In the genomic region with DNA sequence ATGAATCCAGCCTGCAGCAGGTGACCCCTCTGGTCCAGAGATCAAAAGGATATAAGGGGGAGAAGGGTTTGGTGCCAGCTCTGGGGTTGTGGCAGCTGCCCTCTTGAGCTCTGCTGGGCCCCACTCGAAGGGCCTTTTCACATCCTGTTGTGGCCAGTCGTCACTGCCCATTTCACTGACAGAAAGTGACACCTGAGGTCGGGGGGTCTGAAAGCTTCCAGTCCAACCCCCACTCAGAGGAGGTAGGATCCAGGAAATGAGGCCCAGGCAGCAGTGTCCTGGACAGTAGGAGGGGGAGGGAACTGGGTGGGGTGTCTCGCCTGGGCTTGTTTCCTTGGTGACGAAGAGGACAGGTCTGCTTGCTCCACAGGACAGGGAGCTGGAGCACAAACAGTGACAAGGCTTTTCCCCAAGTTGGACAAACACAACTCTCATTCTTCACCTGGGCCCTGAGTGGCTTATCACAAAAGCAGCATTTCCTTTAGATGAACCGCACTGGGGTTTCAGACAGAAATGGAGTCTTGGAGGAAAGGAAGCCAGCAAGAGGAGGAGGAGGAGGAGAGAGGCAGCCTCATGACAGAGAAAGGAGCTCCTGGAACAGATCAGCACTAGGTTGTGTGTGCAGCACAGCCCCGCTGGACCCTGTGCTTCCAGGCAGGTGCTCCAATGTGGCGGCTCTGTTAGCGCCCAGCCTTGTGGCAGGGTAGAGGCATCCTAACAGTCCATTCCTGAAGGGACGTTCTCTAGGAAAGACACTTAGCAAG, we compare ENCODE assay signal across 14 cellular contexts. TPM values are rescaled to one million over a fixed set of nuclear protein-coding genes. Genes with fewer than 3 reads are reported as not detected.
DNase-seq lines count a peak whose midpoint lies in the region; ATAC-seq and TF ChIP-seq lines count a peak whose summit lies in the region.
"Had no signal": no experiment of that assay in that cellular context is flagged by ENCODE, and none has a peak within 500 bp of the region (broad histone marks: within the 10 kb centered on the region; RNA-seq: fewer than 3 reads in every experiment).

No MANE protein-coding gene starts in this region.

- TF ChIP-seq CTCF in SK-N-SH (IDR thresholded peaks at IDR 0.05), result no peak
- TF ChIP-seq CTCF in hepatocyte (IDR thresholded peaks at IDR 0.05; ENCODE audit: poor library complexity), result no peak
- no peak for TF ChIP-seq CTCF in upper lobe of left lung (IDR thresholded peaks at IDR 0.05)

- TF ChIP-seq EP300 in SK-N-SH (IDR thresholded peaks at IDR 0.05; ENCODE audit: borderline replicate concordance in 1 of 2, low read depth in 1 of 2, low read length in 1 of 2) (no peak), upper lobe of left lung (IDR thresholded peaks at IDR 0.05) (no peak)

- H3K9me2 ChIP-seq in SK-N-SH (no peaks in the 10 kb centered on the region), hepatocyte (replicated peaks; ENCODE audit: insufficient read depth) (no peaks in the 10 kb centered on the region)

- H2AFZ ChIP-seq in SK-N-SH (ENCODE audit: low read depth) (no peak overlapping the region), hepatocyte (no peak overlapping the region)

- DNase-seq in activated naive CD8-positive, alpha-beta T cell treated with anti-CD3 and anti-CD28 coated beads, Interleukin-2, amount 10 ng/mL, durations not matched to agents 7 days and 5 days, result no peak
- DNase-seq in activated naive CD8-positive, alpha-beta T cell treated with anti-CD3 and anti-CD28 coated beads for 36 hours, result no peak
- DNase-seq in SK-N-SH, result peak; percentile 41
- peak; percentile 78 for DNase-seq in hepatocyte (ENCODE audit: low spot score)
- DNase-seq in upper lobe of left lung, result peak in 1 of 2 donors; percentile 70
- no peak for DNase-seq in NCI-H146 (lab: John Stamatoyannopoulos, UW)
- no peak for DNase-seq in G401 (ENCODE audit: low spot score)
- DNase-seq in H7, result no peak
- DNase-seq: activated gamma-delta T cell treated with Interleukin-2 at 50 U/mL for 16 hours, AML-193, NCI-H1092 treated with DMSO at 0.1 percent for 48 hours, PC-3 had no signal

- H3K36me3 Mint-ChIP-seq in activated naive CD8-positive, alpha-beta T cell treated with anti-CD3 and anti-CD28 coated beads, Interleukin-2, amount 10 ng/mL, durations not matched to agents 7 days and 5 days, result no peaks in the 10 kb centered on the region
- peaks cover 2% of the 10 kb centered on the region for H3K36me3 Mint-ChIP-seq in activated naive CD8-positive, alpha-beta T cell treated with anti-CD3 and anti-CD28 coated beads for 36 hours

- H3K4me1 ChIP-seq in SK-N-SH (ENCODE audit: control insufficient read depth in 1 of 2, insufficient read depth in 2 of 2, low read depth in 1 of 2, low read length in 1 of 2) (peaks cover 3 to 32% of the 10 kb centered on the region in 2 experiments; a peak in 2 of 4 replicates), hepatocyte (ENCODE audit: insufficient read depth) (peaks cover 27% of the 10 kb centered on the region), upper lobe of left lung (peaks cover 17 to 26% (median 24%) of the 10 kb centered on the region in 4 donors)
- H3K4me1 ChIP-seq: right lobe of liver had no signal

- H3K27ac ChIP-seq in SK-N-SH (ENCODE audit: low read depth in 2 of 2, low read length in 1 of 2) (peak overlapping the region in 1 of 2 experiments; percentile 80; a peak in 1 of 4 replicates), hepatocyte (peak overlapping the region; percentile 91), upper lobe of left lung (peak overlapping the region; percentile 61 to 81 (median 75))
- H3K27ac ChIP-seq: right lobe of liver had no signal

- H3K4me3 ChIP-seq in SK-N-SH (ENCODE audit: low read depth in 2 of 2, low read length in 1 of 2), result no peak overlapping the region
- no peak overlapping the region for H3K4me3 ChIP-seq in hepatocyte
- no peak overlapping the region for H3K4me3 ChIP-seq in upper lobe of left lung
- H3K4me3 ChIP-seq in H7 (ENCODE audit: insufficient read depth, low read depth, low read length), result no peak overlapping the region
- H3K4me3 ChIP-seq: right lobe of liver had no signal

- no peak overlapping the region for H3K4me2 ChIP-seq in SK-N-SH
- peak overlapping the region; percentile 50 for H3K4me2 ChIP-seq in hepatocyte

- H3K27me3 ChIP-seq in SK-N-SH (ENCODE audit: insufficient read depth) (no peaks in the 10 kb centered on the region), hepatocyte (no peaks in the 10 kb centered on the region), upper lobe of left lung (no peaks in the 10 kb centered on the region), H7 (ENCODE audit: control insufficient read depth, insufficient read depth, low read length) (no peaks in the 10 kb centered on the region)
- H3K27me3 ChIP-seq: right lobe of liver had no signal

- CTCF ChIA-PET in SK-N-SH (lab: Yijun Ruan, JAX), result interaction anchor here (0.7 to 2.8 kb wide), 12 partner anchors 8 to 741 kb away, joined by 3 to 19 read pairs (median 3); partner anchors contain the start of genes BYSL, MED20, TFEB and TOMM6

- POLR2A ChIA-PET in activated naive CD8-positive, alpha-beta T cell treated with anti-CD3 and anti-CD28 coated beads, Interleukin-2, amount 10 ng/mL, durations not matched to agents 7 days and 5 days (lab: Charles Lee), result interaction anchor here (0.9 to 1.2 kb wide), 3 partner anchors 34 to 53 kb away, joined by 3 to 4 read pairs (median 3); no protein-coding TSS in a partner anchor
- POLR2A ChIA-PET in SK-N-SH (lab: Yijun Ruan, JAX), result interaction anchor here (1.4 to 1.9 kb wide), 2 partner anchors 9 to 35 kb away, joined by 4 to 6 read pairs; no protein-coding TSS in a partner anchor

- no peak for TF ChIP-seq POLR2A in upper lobe of left lung (IDR thresholded peaks at IDR 0.05)

- peaks cover 0 to 24% of the 10 kb centered on the region in 2 experiments for H3K36me3 ChIP-seq in SK-N-SH (replicated peaks in 1 of 2; ENCODE audit: control insufficient read depth in 1 of 2, insufficient read depth in 2 of 2, low read length in 1 of 2)
- no peaks in the 10 kb centered on the region for H3K36me3 ChIP-seq in hepatocyte (replicated peaks; ENCODE audit: insufficient read depth, low read depth)
- H3K36me3 ChIP-seq in upper lobe of left lung, result peaks cover 9 to 40% (median 33%) of the 10 kb centered on the region in 4 donors
- H3K36me3 ChIP-seq in H7 (replicated peaks; ENCODE audit: control insufficient read depth, insufficient read depth, low read length), result no peaks in the 10 kb centered on the region; the same call in none of the 2 replicates

- peak overlapping the region; percentile 68 for H3K27ac Mint-ChIP-seq in activated naive CD8-positive, alpha-beta T cell treated with anti-CD3 and anti-CD28 coated beads, Interleukin-2, amount 10 ng/mL, durations not matched to agents 7 days and 5 days
- H3K27ac Mint-ChIP-seq in activated naive CD8-positive, alpha-beta T cell treated with anti-CD3 and anti-CD28 coated beads for 36 hours, result no peak overlapping the region

- H3K9ac ChIP-seq in SK-N-SH, result no peak overlapping the region

- peaks cover 15% of the 10 kb centered on the region for H3K4me1 Mint-ChIP-seq in activated naive CD8-positive, alpha-beta T cell treated with anti-CD3 and anti-CD28 coated beads, Interleukin-2, amount 10 ng/mL, durations not matched to agents 7 days and 5 days
- H3K4me1 Mint-ChIP-seq in activated naive CD8-positive, alpha-beta T cell treated with anti-CD3 and anti-CD28 coated beads for 36 hours, result peaks cover 11% of the 10 kb centered on the region

- TF ChIP-seq RAD21 in SK-N-SH (IDR thresholded peaks at IDR 0.05; ENCODE audit: low read length), result no peak

- H3K79me2 ChIP-seq in SK-N-SH (ENCODE audit: insufficient read depth) (no peaks in the 10 kb centered on the region), hepatocyte (no peaks in the 10 kb centered on the region)

- H3K27me3 Mint-ChIP-seq in activated naive CD8-positive, alpha-beta T cell treated with anti-CD3 and anti-CD28 coated beads, Interleukin-2, amount 10 ng/mL, durations not matched to agents 7 days and 5 days, result peaks cover 3% of the 10 kb centered on the region
- H3K27me3 Mint-ChIP-seq in activated naive CD8-positive, alpha-beta T cell treated with anti-CD3 and anti-CD28 coated beads for 36 hours, result no peaks in the 10 kb centered on the region

- H3K9me3 Mint-ChIP-seq in activated naive CD8-positive, alpha-beta T cell treated with anti-CD3 and anti-CD28 coated beads, Interleukin-2, amount 10 ng/mL, durations not matched to agents 7 days and 5 days, result no peaks in the 10 kb centered on the region
- H3K9me3 Mint-ChIP-seq in activated naive CD8-positive, alpha-beta T cell treated with anti-CD3 and anti-CD28 coated beads for 36 hours, result no peaks in the 10 kb centered on the region

- H3K9me3 ChIP-seq in SK-N-SH, result no peaks in the 10 kb centered on the region
- H3K9me3 ChIP-seq in hepatocyte (ENCODE audit: low read depth), result no peaks in the 10 kb centered on the region
- no peaks in the 10 kb centered on the region for H3K9me3 ChIP-seq in upper lobe of left lung
- H3K9me3 ChIP-seq: right lobe of liver had no signal

- no peaks in the 10 kb centered on the region for H3F3A ChIP-seq in SK-N-SH (replicated peaks; ENCODE audit: insufficient read depth)

- WGBS in SK-N-SH (ENCODE audit: low lambda C conversion rate), result 92% methylated on average over 10 of the region's 10 CpGs
- WGBS in hepatocyte (ENCODE audit: low lambda C conversion rate, missing lambda C conversion rate), result 64% methylated on average over 10 of the region's 10 CpGs
- WGBS in upper lobe of left lung, 2 donors, result 50 to 72% methylated on average over 5 to 10 of the region's 10 CpGs

- H4K20me1 ChIP-seq in SK-N-SH (ENCODE audit: insufficient read depth), result no peaks in the 10 kb centered on the region
- H4K20me1 ChIP-seq in hepatocyte (ENCODE audit: insufficient read depth, poor library complexity, severe bottlenecking), result no peaks in the 10 kb centered on the region

- ATAC-seq in activated naive CD8-positive, alpha-beta T cell treated with anti-CD3 and anti-CD28 coated beads, Interleukin-2, amount 10 ng/mL, durations not matched to agents 7 days and 5 days (ENCODE audit: low read depth), result peak; percentile 63
- ATAC-seq in upper lobe of left lung (ENCODE audit: low FRiP score in 2 of 2), result peak; percentile 42 to 50
- ATAC-seq: PC-3 had no signal

- in situ Hi-C loops in G401 (cut with HindIII; ENCODE audit: low sequenced_read_pairs), result no loop called here

- H3K4me3 Mint-ChIP-seq in activated naive CD8-positive, alpha-beta T cell treated with anti-CD3 and anti-CD28 coated beads, Interleukin-2, amount 10 ng/mL, durations not matched to agents 7 days and 5 days, result peak overlapping the region; percentile 45
- no peak overlapping the region for H3K4me3 Mint-ChIP-seq in activated naive CD8-positive, alpha-beta T cell treated with anti-CD3 and anti-CD28 coated beads for 36 hours

RNA-seq across cellular contexts. Expression of gene FRS3, which starts 11.0 kb away (rescaled TPM):
- 1 to 10 TPM; 6.2 to 8.3 TPM for total RNA-seq in activated naive CD8-positive, alpha-beta T cell treated with anti-CD3 and anti-CD28 coated beads, Interleukin-2, amount 10 ng/mL, durations not matched to agents 7 days and 5 days
- total RNA-seq in activated naive CD8-positive, alpha-beta T cell treated with anti-CD3 and anti-CD28 coated beads for 36 hours, result 1 to 10 TPM; 3.1 to 5.2 TPM
- polyA plus RNA-seq in SK-N-SH (2012; rRNA removed), result 7.5 and 8.6 TPM in 2 replicates
- polyA plus RNA-seq in SK-N-SH (2012; cell fraction: cytosol; rRNA removed), result 5.0 and 6.0 TPM in 2 replicates
- 20.0 and 30.2 TPM in 2 replicates for polyA plus RNA-seq in SK-N-SH (2012; cell fraction: nucleus; rRNA removed)
- 0.84 and 1.4 TPM in 2 replicates for total RNA-seq in hepatocyte
- polyA plus RNA-seq in hepatocyte, result 4.0 and 8.4 TPM in 2 replicates
- 10 to 100 TPM in 1 of 6 donors, 1 to 10 TPM in 5; 4.1 to 26.2 (median 6.8) TPM for total RNA-seq in upper lobe of left lung
- total RNA-seq in G401 (2014; rRNA removed; shearing (Covaris generic)), result 1.7 and 3.3 TPM in 2 replicates
- total RNA-seq in H7 (2014; rRNA removed; shearing (Covaris generic)), result 2.2 and 4.2 TPM in 2 replicates

RNA-seq across cellular contexts. Expression of gene PRICKLE4, which starts 11.9 kb away (rescaled TPM):
- not detected for total RNA-seq in activated naive CD8-positive, alpha-beta T cell treated with anti-CD3 and anti-CD28 coated beads, Interleukin-2, amount 10 ng/mL, durations not matched to agents 7 days and 5 days
- total RNA-seq in activated naive CD8-positive, alpha-beta T cell treated with anti-CD3 and anti-CD28 coated beads for 36 hours, result not detected
- 3.9 and 5.0 TPM in 2 replicates for polyA plus RNA-seq in SK-N-SH (2012; rRNA removed)
- 0.46 and 0.96 TPM in 2 replicates for polyA plus RNA-seq in SK-N-SH (2012; cell fraction: cytosol; rRNA removed)
- 57.9 and 78.4 TPM in 2 replicates for polyA plus RNA-seq in SK-N-SH (2012; cell fraction: nucleus; rRNA removed)
- 1.2 and 4.0 TPM in 2 replicates for total RNA-seq in hepatocyte
- 0.80 and 1.3 TPM in 2 replicates for polyA plus RNA-seq in hepatocyte
- total RNA-seq in upper lobe of left lung, result 100 to 1,000 TPM in 1 of 6 donors, 10 to 100 TPM in 4, 1 to 10 TPM in 1; 9.3 to 133 (median 14.6) TPM
- total RNA-seq in G401 (2014; rRNA removed; shearing (Covaris generic)), result 7.7 TPM in 1 of 2 replicates, not detected in the other
- total RNA-seq in H7 (2014; rRNA removed; shearing (Covaris generic)), result not detected in 2 replicates

RNA-seq across cellular contexts. Expression of gene TOMM6, which starts 18.8 kb away (rescaled TPM):
- 100 to 1,000 TPM; 157 to 163 TPM for total RNA-seq in activated naive CD8-positive, alpha-beta T cell treated with anti-CD3 and anti-CD28 coated beads, Interleukin-2, amount 10 ng/mL, durations not matched to agents 7 days and 5 days
- 100 to 1,000 TPM; 423 to 429 TPM for total RNA-seq in activated naive CD8-positive, alpha-beta T cell treated with anti-CD3 and anti-CD28 coated beads for 36 hours
- polyA plus RNA-seq in SK-N-SH (2012; rRNA removed) (493 and 565 TPM in 2 replicates), hepatocyte (211 and 240 TPM in 2 replicates)
- polyA plus RNA-seq in SK-N-SH (2012; cell fraction: cytosol; rRNA removed), result 608 and 661 TPM in 2 replicates
- polyA plus RNA-seq in SK-N-SH (2012; cell fraction: nucleus; rRNA removed), result 171 and 252 TPM in 2 replicates
- total RNA-seq in hepatocyte (127 and 197 TPM in 2 replicates), upper lobe of left lung (100 to 1,000 TPM in 3 of 6 donors, 10 to 100 TPM in 2, 1 to 10 TPM in 1; 7.3 to 169 (median 96.9) TPM)
- 199 and 283 TPM in 2 replicates for total RNA-seq in G401 (2014; rRNA removed; shearing (Covaris generic))
- total RNA-seq in H7 (2014; rRNA removed; shearing (Covaris generic)), result 81.3 and 84.2 TPM in 2 replicates

RNA-seq across cellular contexts. Expression of gene PGC, which starts 21.5 kb away (rescaled TPM):
- total RNA-seq in activated naive CD8-positive, alpha-beta T cell treated with anti-CD3 and anti-CD28 coated beads, Interleukin-2, amount 10 ng/mL, durations not matched to agents 7 days and 5 days, result not detected
- not detected for total RNA-seq in activated naive CD8-positive, alpha-beta T cell treated with anti-CD3 and anti-CD28 coated beads for 36 hours
- polyA plus RNA-seq in SK-N-SH (2012; rRNA removed), result not detected in 2 replicates
- polyA plus RNA-seq in SK-N-SH (2012; cell fraction: cytosol; rRNA removed), result not detected in 2 replicates
- not detected in 2 replicates for polyA plus RNA-seq in SK-N-SH (2012; cell fraction: nucleus; rRNA removed)
- total RNA-seq in hepatocyte, result 114 and 128 TPM in 2 replicates
- polyA plus RNA-seq in hepatocyte, result 67.4 and 109 TPM in 2 replicates
- 1,000 to 10,000 TPM in 2 of 6 donors, 100 to 1,000 TPM in 4; 241 to 4,380 (median 659) TPM for total RNA-seq in upper lobe of left lung
- not detected in 2 replicates for total RNA-seq in G401 (2014; rRNA removed; shearing (Covaris generic))
- total RNA-seq in H7 (2014; rRNA removed; shearing (Covaris generic)), result not detected in 2 replicates
- total RNA-seq: glomerular endothelial cell, PC-3 had no signal

RNA-seq across cellular contexts. Expression of gene TFEB, which starts 33.3 kb away (rescaled TPM):
- total RNA-seq in activated naive CD8-positive, alpha-beta T cell treated with anti-CD3 and anti-CD28 coated beads, Interleukin-2, amount 10 ng/mL, durations not matched to agents 7 days and 5 days, result 10 to 100 TPM; 17.6 TPM
- 10 to 100 TPM in 1 of 2 experiments, 1 to 10 TPM in 1; 9.3 to 11.5 TPM for total RNA-seq in activated naive CD8-positive, alpha-beta T cell treated with anti-CD3 and anti-CD28 coated beads for 36 hours
- polyA plus RNA-seq in SK-N-SH (2012; rRNA removed) (6.2 and 6.7 TPM in 2 replicates), hepatocyte (23.7 and 32.7 TPM in 2 replicates)
- polyA plus RNA-seq in SK-N-SH (2012; cell fraction: cytosol; rRNA removed), result 2.8 and 4.4 TPM in 2 replicates
- 15.1 and 17.2 TPM in 2 replicates for polyA plus RNA-seq in SK-N-SH (2012; cell fraction: nucleus; rRNA removed)
- total RNA-seq in hepatocyte (10.1 and 14.2 TPM in 2 replicates), upper lobe of left lung (10 to 100 TPM; 20.2 to 46.0 (median 27.3) TPM)
- 6.7 and 9.8 TPM in 2 replicates for total RNA-seq in G401 (2014; rRNA removed; shearing (Covaris generic))
- 1.4 and 1.6 TPM in 2 replicates for total RNA-seq in H7 (2014; rRNA removed; shearing (Covaris generic))

Comparison
In these comparisons a context has a peak if more than half of its experiments do, and no peak if none do; other contexts are left out.
1. DNase-seq: peak in SK-N-SH (single experiment) and hepatocyte (single experiment); none in activated naive CD8-positive, alpha-beta T cell treated with anti-CD3 and anti-CD28 coated beads, Interleukin-2, amount 10 ng/mL, durations not matched to agents 7 days and 5 days (single experiment), activated naive CD8-positive, alpha-beta T cell treated with anti-CD3 and anti-CD28 coated beads for 36 hours (single experiment), NCI-H146 (single experiment), G401 (single experiment) and H7 (single experiment).